7 cellular contexts compared by ENCODE assay signal in genomic region chr12:108238474-108238873, GRCh38.
"Had no signal": no experiment of that assay in that cellular context is flagged by ENCODE, and none has a peak within 500 bp of the region (broad histone marks: within the 10 kb centered on the region; RNA-seq: fewer than 3 reads in every experiment).

No MANE protein-coding gene starts in this region.

- H3K9ac ChIP-seq: KMS-11 had no signal

- FAIRE-seq: HTR-8/SVneo had no signal

- DNase-seq: IMR-90, KBM-7, KG1 had no signal

- H3K4me2 ChIP-seq: KMS-11 had no signal

- H3K4me1 Mint-ChIP-seq: IgD-negative memory B cell had no signal

- H3K9me3 Mint-ChIP-seq: IgD-negative memory B cell had no signal

- H3K27ac ChIP-seq: HL-60, KMS-11 had no signal

- H3K27ac Mint-ChIP-seq: IgD-negative memory B cell had no signal
